ENCODE assay signal across 1 cellular context in genomic region chr10:101018118-101018599, GRCh38.
A peak's percentile ranks its signal among the peaks of the same experiment; 100 is the strongest.
TF ChIP-seq lines count a peak whose summit lies in the region.

No MANE protein-coding gene starts in this region.

TF ChIP-seq in GM12878, 131 proteins besides CTCF, POLR2A, EP300 and RAD21:
- TF ChIP-seq BRCA1 (IDR thresholded peaks at IDR 0.05; ENCODE audit: low read depth, low read length) = no peak
- TF ChIP-seq RAD51 (IDR thresholded peaks at IDR 0.05) = no peak
- peak; percentile 45 for TF ChIP-seq MEF2B (IDR thresholded peaks at IDR 0.05; ENCODE audit: partially characterized antibody, poor library complexity, severe bottlenecking)
- TF ChIP-seq RUNX3 (IDR thresholded peaks at IDR 0.05; ENCODE audit: low read length) = peak; percentile 43; the same call in 1 of the 2 replicates
- TF ChIP-seq, protein P1, sequence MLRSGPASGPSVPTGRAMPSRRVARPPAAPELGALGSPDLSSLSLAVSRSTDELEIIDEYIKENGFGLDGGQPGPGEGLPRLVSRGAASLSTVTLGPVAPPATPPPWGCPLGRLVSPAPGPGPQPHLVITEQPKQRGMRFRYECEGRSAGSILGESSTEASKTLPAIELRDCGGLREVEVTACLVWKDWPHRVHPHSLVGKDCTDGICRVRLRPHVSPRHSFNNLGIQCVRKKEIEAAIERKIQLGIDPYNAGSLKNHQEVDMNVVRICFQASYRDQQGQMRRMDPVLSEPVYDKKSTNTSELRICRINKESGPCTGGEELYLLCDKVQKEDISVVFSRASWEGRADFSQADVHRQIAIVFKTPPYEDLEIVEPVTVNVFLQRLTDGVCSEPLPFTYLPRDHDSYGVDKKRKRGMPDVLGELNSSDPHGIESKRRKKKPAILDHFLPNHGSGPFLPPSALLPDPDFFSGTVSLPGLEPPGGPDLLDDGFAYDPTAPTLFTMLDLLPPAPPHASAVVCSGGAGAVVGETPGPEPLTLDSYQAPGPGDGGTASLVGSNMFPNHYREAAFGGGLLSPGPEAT (IDR thresholded peaks at IDR 0.05; ENCODE audit: low read depth) = 0 out of 2 replicates have a peak, but pooled peaks have one; percentile 20
- 0 out of 2 replicates have a peak, but pooled peaks have one; percentile 1 for TF ChIP-seq SPI1 (IDR thresholded peaks at IDR 0.05; ENCODE audit: borderline replicate concordance, insufficient read depth, low read depth, low read length)
- TF ChIP-seq SUZ12 (IDR thresholded peaks at IDR 0.05; ENCODE audit: unreplicated experiment) = peak; percentile 85
- no peak for TF ChIP-seq ETV6 (conservative IDR thresholded peaks at IDR 0.05 in 1 of 2, IDR thresholded peaks at IDR 0.05 in 1 of 2; ENCODE audit: borderline replicate concordance in 1 of 2, low read depth in 1 of 2)
- no peak for TF ChIP-seq HDGF (IDR thresholded peaks at IDR 0.05)
- no peak for TF ChIP-seq KAT2A (conservative IDR thresholded peaks at IDR 0.05; ENCODE audit: control insufficient read depth, low read depth, low read length)
- no peak for TF ChIP-seq IRF5 (IDR thresholded peaks at IDR 0.05; ENCODE audit: borderline replicate concordance)
- TF ChIP-seq IKZF2 (IDR thresholded peaks at IDR 0.05) = no peak
- TF ChIP-seq IKZF1 (conservative IDR thresholded peaks at IDR 0.05) = 0 out of 2 replicates have a peak, but pooled peaks have one; percentile 8
